ENCODE assay signal across 14 cellular contexts in the genomic region with DNA sequence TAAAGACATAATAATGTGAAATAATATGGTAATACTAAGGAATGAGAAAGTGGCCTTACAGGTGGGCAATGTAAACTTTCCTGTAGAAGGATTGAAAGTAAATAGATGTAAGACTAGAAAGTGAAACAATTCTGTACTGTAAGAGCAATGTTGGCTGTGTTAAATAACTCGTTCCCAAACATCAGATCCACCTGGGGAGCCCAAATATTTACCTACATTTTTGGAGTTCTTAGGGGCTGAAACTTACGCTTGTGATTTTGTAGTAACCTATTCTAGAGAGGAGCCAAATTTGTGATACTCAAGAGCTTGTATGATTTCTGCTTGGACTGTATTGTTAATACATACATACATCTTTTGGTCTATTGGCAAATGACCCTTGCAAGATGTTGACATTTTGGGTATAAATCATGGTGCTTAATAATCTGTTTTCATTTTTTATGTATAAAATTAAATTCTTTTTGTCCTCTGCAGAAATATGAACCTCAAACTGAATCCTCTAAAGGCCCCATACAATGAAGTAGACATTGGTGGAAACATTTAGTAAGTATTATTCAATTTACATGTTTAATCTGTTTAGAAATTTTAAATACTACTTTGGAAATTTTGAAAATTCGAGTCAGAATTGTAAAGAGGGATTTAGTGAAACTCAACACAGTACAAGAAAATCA. TPM values are rescaled to one million over a fixed set of nuclear protein-coding genes. Genes with fewer than 3 reads are reported as not detected.
DNase-seq lines count a peak whose midpoint lies in the region; ATAC-seq and TF ChIP-seq lines count a peak whose summit lies in the region.
"Had no signal": no experiment of that assay in that cellular context is flagged by ENCODE, and none has a peak within 500 bp of the region (broad histone marks: within the 10 kb centered on the region; RNA-seq: fewer than 3 reads in every experiment).

No MANE protein-coding gene starts in this region.

- H3K27me3 Mint-ChIP-seq in activated T-cell treated with anti-CD3 and anti-CD28 coated beads, Interleukin-2, amount 50 U/mL, for 24 hours, result no peaks in the 10 kb centered on the region
- H3K27me3 Mint-ChIP-seq in activated CD4-positive, alpha-beta memory T cell treated with anti-CD3 and anti-CD28 coated beads for 36 hours, result no peaks in the 10 kb centered on the region
- no peaks in the 10 kb centered on the region for H3K27me3 Mint-ChIP-seq in glutamatergic neuron (ENCODE audit: unreplicated experiment)
- H3K27me3 Mint-ChIP-seq in stimulated activated naive CD8-positive, alpha-beta T cell treated with anti-CD3 and anti-CD28 coated beads, Interleukin-15, amount 100 ng/mL, for 72 hours, result no peaks in the 10 kb centered on the region

- POLR2A ChIA-PET in activated CD4-positive, alpha-beta memory T cell treated with anti-CD3 and anti-CD28 coated beads for 36 hours (lab: Charles Lee), result interaction anchor here (1.0 to 18.2 kb wide), 5 partner anchors 7 to 83 kb away, joined by 4 to 733 read pairs (median 21); partner anchors contain the start of gene CHD2

- peak overlapping the region; percentile 72 for H3K4me3 Mint-ChIP-seq in activated T-cell treated with anti-CD3 and anti-CD28 coated beads, Interleukin-2, amount 50 U/mL, for 24 hours
- H3K4me3 Mint-ChIP-seq in activated CD4-positive, alpha-beta memory T cell treated with anti-CD3 and anti-CD28 coated beads for 36 hours, result peak overlapping the region; percentile 62
- no peak overlapping the region for H3K4me3 Mint-ChIP-seq in glutamatergic neuron (ENCODE audit: unreplicated experiment)
- peak overlapping the region; percentile 74 to 78 for H3K4me3 Mint-ChIP-seq in stimulated activated naive CD8-positive, alpha-beta T cell treated with anti-CD3 and anti-CD28 coated beads, Interleukin-15, amount 100 ng/mL, for 72 hours

- peaks cover 2% of the 10 kb centered on the region for H3K9me3 Mint-ChIP-seq in activated T-cell treated with anti-CD3 and anti-CD28 coated beads, Interleukin-2, amount 50 U/mL, for 24 hours
- H3K9me3 Mint-ChIP-seq in activated CD4-positive, alpha-beta memory T cell treated with anti-CD3 and anti-CD28 coated beads for 36 hours, result no peaks in the 10 kb centered on the region
- peaks cover 1% of the 10 kb centered on the region for H3K9me3 Mint-ChIP-seq in glutamatergic neuron (ENCODE audit: unreplicated experiment)
- H3K9me3 Mint-ChIP-seq in stimulated activated naive CD8-positive, alpha-beta T cell treated with anti-CD3 and anti-CD28 coated beads, Interleukin-15, amount 100 ng/mL, for 72 hours, result no peaks in the 10 kb centered on the region

- intact Hi-C loops in activated CD4-positive, alpha-beta memory T cell treated with anti-CD3 and anti-CD28 coated beads for 36 hours (cut with micrococcal nuclease), result no loop called here

- DNase-seq in activated T-cell treated with anti-CD3 and anti-CD28 coated beads, Interleukin-2, amount 50 U/mL, for 24 hours, result no peak
- no peak for DNase-seq in activated T-cell treated with anti-CD3 and anti-CD28 coated beads, Interleukin-2, amount 50 U/mL, for 1 hour
- no peak for DNase-seq in activated CD4-positive, alpha-beta memory T cell treated with anti-CD3 and anti-CD28 coated beads for 36 hours
- DNase-seq in glutamatergic neuron (no peak), NCI-H1694 treated with DMSO at 0.1 percent for 48 hours (lab: John Stamatoyannopoulos, UW) (no peak), NCI-H345 treated with DMSO at 0.1 percent for 48 hours (lab: John Stamatoyannopoulos, UW; ENCODE audit: unreplicated experiment) (no peak), NCI-H226 (no peak)
- no peak for DNase-seq in stimulated activated naive CD8-positive, alpha-beta T cell treated with anti-CD3 and anti-CD28 coated beads, Interleukin-15, amount 100 ng/mL, for 72 hours
- DNase-seq: DND-41, mucosa of descending colon, NCI-H1105, NCI-H524 treated with DMSO at 0.1 percent for 48 hours, RPMI8226, upper lobe of right lung had no signal

- no peak for ATAC-seq in stimulated activated naive CD8-positive, alpha-beta T cell treated with anti-CD3 and anti-CD28 coated beads, Interleukin-15, amount 100 ng/mL, for 72 hours
- ATAC-seq: mucosa of descending colon, upper lobe of right lung had no signal

- H3K27ac Mint-ChIP-seq in activated T-cell treated with anti-CD3 and anti-CD28 coated beads, Interleukin-2, amount 50 U/mL, for 24 hours, result peak overlapping the region; percentile 95
- peak overlapping the region; percentile 86 for H3K27ac Mint-ChIP-seq in activated CD4-positive, alpha-beta memory T cell treated with anti-CD3 and anti-CD28 coated beads for 36 hours
- peak overlapping the region; percentile 22 for H3K27ac Mint-ChIP-seq in glutamatergic neuron (ENCODE audit: unreplicated experiment)
- H3K27ac Mint-ChIP-seq in stimulated activated naive CD8-positive, alpha-beta T cell treated with anti-CD3 and anti-CD28 coated beads, Interleukin-15, amount 100 ng/mL, for 72 hours, result peak overlapping the region in 1 of 2 donors; percentile 95

- peaks cover 94% of the 10 kb centered on the region for H3K36me3 Mint-ChIP-seq in activated T-cell treated with anti-CD3 and anti-CD28 coated beads, Interleukin-2, amount 50 U/mL, for 24 hours (ENCODE audit: low read depth)
- peaks cover 78% of the 10 kb centered on the region for H3K36me3 Mint-ChIP-seq in activated CD4-positive, alpha-beta memory T cell treated with anti-CD3 and anti-CD28 coated beads for 36 hours
- no peaks in the 10 kb centered on the region for H3K36me3 Mint-ChIP-seq in glutamatergic neuron (ENCODE audit: unreplicated experiment)

- peaks cover 77% of the 10 kb centered on the region for H3K4me1 Mint-ChIP-seq in activated T-cell treated with anti-CD3 and anti-CD28 coated beads, Interleukin-2, amount 50 U/mL, for 24 hours (ENCODE audit: low read depth)
- H3K4me1 Mint-ChIP-seq in activated CD4-positive, alpha-beta memory T cell treated with anti-CD3 and anti-CD28 coated beads for 36 hours (ENCODE audit: low read depth), result peaks cover 77% of the 10 kb centered on the region
- H3K4me1 Mint-ChIP-seq in glutamatergic neuron (ENCODE audit: low read depth, unreplicated experiment), result peaks cover 21% of the 10 kb centered on the region
- peaks cover 72% of the 10 kb centered on the region for H3K4me1 Mint-ChIP-seq in stimulated activated naive CD8-positive, alpha-beta T cell treated with anti-CD3 and anti-CD28 coated beads, Interleukin-15, amount 100 ng/mL, for 72 hours

- CTCF ChIA-PET in activated CD4-positive, alpha-beta memory T cell treated with anti-CD3 and anti-CD28 coated beads for 36 hours (lab: Charles Lee), result interaction anchor here (1.2 to 1.4 kb wide), 2 partner anchors 26 to 83 kb away, joined by 3 to 4 read pairs; no protein-coding TSS in a partner anchor

- TF ChIP-seq CTCF in glutamatergic neuron (IDR thresholded peaks at IDR 0.05; ENCODE audit: partially characterized antibody, unreplicated experiment), result no peak

RNA-seq across cellular contexts. Expression of gene CHD2, which starts 8.5 kb away (rescaled TPM):
- total RNA-seq in activated CD4-positive, alpha-beta memory T cell treated with anti-CD3 and anti-CD28 coated beads for 36 hours, result 100 to 1,000 TPM; 113 to 121 TPM
- total RNA-seq in glutamatergic neuron (ENCODE audit: unreplicated experiment), result 201 TPM
